ENCODE assay signal across 1 cellular context in genomic region chr22:45240137-45240809, GRCh38.
TF ChIP-seq lines count a peak whose summit lies in the region.

No MANE protein-coding gene starts in this region.

TF ChIP-seq in HepG2, 621 proteins besides CTCF, POLR2A, EP300 and RAD21 (continued from another document and continues in another):
- TF ChIP-seq SCMH1 (CRISPR knock-in tag; IDR thresholded peaks at IDR 0.05; ENCODE audit: borderline replicate concordance) (no peak), NR3C1 (CRISPR knock-in tag; IDR thresholded peaks at IDR 0.05) (no peak), ZNF367 (CRISPR knock-in tag; IDR thresholded peaks at IDR 0.05; ENCODE audit: borderline replicate concordance) (no peak), ZNF569 (CRISPR knock-in tag; IDR thresholded peaks at IDR 0.05; ENCODE audit: borderline replicate concordance) (no peak), SAP130 (CRISPR knock-in tag; IDR thresholded peaks at IDR 0.05; ENCODE audit: low read depth) (peak; percentile 26; the same call in 1 of the 2 replicates), ZNF562 (CRISPR knock-in tag; IDR thresholded peaks at IDR 0.05; ENCODE audit: borderline replicate concordance) (no peak), ZNF430 (CRISPR knock-in tag; IDR thresholded peaks at IDR 0.05) (0 out of 2 replicates have a peak, but pooled peaks have one; percentile 29), HMGXB3 (CRISPR knock-in tag; IDR thresholded peaks at IDR 0.05; ENCODE audit: borderline replicate concordance) (no peak), ZBTB14 (CRISPR knock-in tag; IDR thresholded peaks at IDR 0.05) (peak; percentile 13; the same call in 1 of the 2 replicates), CHD4 (IDR thresholded peaks at IDR 0.05; ENCODE audit: borderline replicate concordance, low read length) (no peak), MBNL3 (CRISPR knock-in tag; conservative IDR thresholded peaks at IDR 0.05) (no peak), TP53 (CRISPR knock-in tag; conservative IDR thresholded peaks at IDR 0.05) (no peak), ZNF703 (CRISPR knock-in tag; IDR thresholded peaks at IDR 0.05; ENCODE audit: borderline replicate concordance) (no peak), ZNF280B (CRISPR knock-in tag; IDR thresholded peaks at IDR 0.05; ENCODE audit: borderline replicate concordance) (peak; percentile 59; the same call in 1 of the 2 replicates), RNF219 (CRISPR knock-in tag; IDR thresholded peaks at IDR 0.05) (no peak), PHF5A (CRISPR knock-in tag; IDR thresholded peaks at IDR 0.05; ENCODE audit: low read depth, unreplicated experiment) (no peak), ZNF329 (CRISPR knock-in tag; IDR thresholded peaks at IDR 0.05; ENCODE audit: low read depth) (no peak), SOX6 (IDR thresholded peaks at IDR 0.05) (no peak), SOX6 (CRISPR knock-in tag; IDR thresholded peaks at IDR 0.05) (0 out of 2 replicates have a peak, but pooled peaks have one; percentile 11), ZNF512 (CRISPR knock-in tag; IDR thresholded peaks at IDR 0.05) (no peak), AKAP8 (CRISPR knock-in tag; IDR thresholded peaks at IDR 0.05) (no peak), ZNF510 (CRISPR knock-in tag; IDR thresholded peaks at IDR 0.05; ENCODE audit: low read depth) (no peak), HDAC6 (IDR thresholded peaks at IDR 0.05; ENCODE audit: low read depth, low read length) (no peak), ZNF292 (CRISPR knock-in tag; IDR thresholded peaks at IDR 0.05; ENCODE audit: borderline replicate concordance, low read depth) (no peak), SUZ12 (IDR thresholded peaks at IDR 0.05; ENCODE audit: low read depth, low read length) (no peak), PPARG (CRISPR knock-in tag; conservative IDR thresholded peaks at IDR 0.05) (no peak), GABPB1 (CRISPR knock-in tag; IDR thresholded peaks at IDR 0.05) (0 out of 2 replicates have a peak, but pooled peaks have one; percentile 12), ZNF512B (CRISPR knock-in tag; IDR thresholded peaks at IDR 0.05; ENCODE audit: borderline replicate concordance) (no peak), PCBP2 (optimal IDR thresholded peaks at IDR 0.05; ENCODE audit: low read depth, low read length, poor library complexity, severe bottlenecking) (no peak), PRMT3 (CRISPR knock-in tag; IDR thresholded peaks at IDR 0.05; ENCODE audit: borderline replicate concordance, low read depth) (no peak), IKZF1 (IDR thresholded peaks at IDR 0.05) (no peak), ZNF737 (CRISPR knock-in tag; IDR thresholded peaks at IDR 0.05; ENCODE audit: borderline replicate concordance) (no peak), SYNCRIP (IDR thresholded peaks at IDR 0.05; ENCODE audit: insufficient read depth, low read depth, low read length) (no peak), ZNF24 (IDR thresholded peaks at IDR 0.05) (no peak), ZFP91 (CRISPR knock-in tag; IDR thresholded peaks at IDR 0.05; ENCODE audit: borderline replicate concordance) (peak; percentile 37; the same call in 1 of the 2 replicates), ZNF142 (CRISPR knock-in tag; IDR thresholded peaks at IDR 0.05) (no peak)
